In genomic region chr9:4207881-4208615, GRCh38 we compare ENCODE assay signal across 14 cellular contexts.
DNase-seq lines count a peak whose midpoint lies in the region; ATAC-seq and TF ChIP-seq lines count a peak whose summit lies in the region.
"Had no signal": no experiment of that assay in that cellular context is flagged by ENCODE, and none has a peak within 500 bp of the region (broad histone marks: within the 10 kb centered on the region; RNA-seq: fewer than 3 reads in every experiment).

No MANE protein-coding gene starts in this region.

- H3K27me3 ChIP-seq in tibial nerve: no peaks in the 10 kb centered on the region
- H3K27me3 ChIP-seq: foreskin keratinocyte, SJCRH30 had no signal

- H3K4me3 ChIP-seq in AG10803 (ENCODE audit: low read length) (no peak overlapping the region), tibial nerve (no peak overlapping the region)
- H3K4me3 ChIP-seq: prostate gland, SJCRH30 had no signal

- peak; percentile 79 for DNase-seq in AG10803 (ENCODE audit: low read depth)
- peak; percentile 30 to 63 for DNase-seq in NCI-H446 (lab: John Stamatoyannopoulos, UW)
- DNase-seq in fibroblast of peridontal ligament (ENCODE audit: extremely low read depth): peak; percentile 87
- DNase-seq in omental fat pad (ENCODE audit: low spot score): no peak
- no peak for DNase-seq in tibial nerve (ENCODE audit: low spot score in 2 of 2)
- DNase-seq: activated T-cell treated with anti-CD3 and anti-CD28 coated beads, Interleukin-2, amount 50 U/mL, for 48 hours; GDM1; H7; SJCRH30 had no signal

- peaks cover 0 to 13% (median 6%) of the 10 kb centered on the region in 4 donors for H3K4me1 ChIP-seq in tibial nerve
- H3K4me1 ChIP-seq: prostate gland had no signal

- no peaks in the 10 kb centered on the region for H3K36me3 ChIP-seq in tibial nerve
- H3K36me3 ChIP-seq: prostate gland, SJCRH30 had no signal

- H3K27ac ChIP-seq in tibial nerve: peak overlapping the region in 2 of 4 donors; percentile 17 to 68
- H3K27ac ChIP-seq: foreskin keratinocyte, SJCRH30 had no signal

- WGBS in tibial nerve, 2 donors: 62 to 67% methylated on average over 9 of the region's 9 CpGs

- peak; percentile 39 for ATAC-seq in omental fat pad (ENCODE audit: low FRiP score)
- no peak for ATAC-seq in HG03460 (IDR thresholded peaks at IDR 0.05; ENCODE audit: unreplicated experiment)
- ATAC-seq in HG03442 (IDR thresholded peaks at IDR 0.05; ENCODE audit: unreplicated experiment): no peak
- ATAC-seq in GM18858 (IDR thresholded peaks at IDR 0.05; ENCODE audit: unreplicated experiment): no peak
- ATAC-seq: foreskin keratinocyte had no signal

- TF ChIP-seq EP300 in tibial nerve (IDR thresholded peaks at IDR 0.05): peak in 1 of 2 donors; percentile 39

- TF ChIP-seq CTCF in AG10803 (conservative IDR thresholded peaks at IDR 0.05; ENCODE audit: low read length) (no peak), omental fat pad (IDR thresholded peaks at IDR 0.05) (no peak), tibial nerve (IDR thresholded peaks at IDR 0.05) (no peak)

- H3K9me3 ChIP-seq in tibial nerve: peaks cover 0 to 2% (median 0%) of the 10 kb centered on the region in 4 donors
- H3K9me3 ChIP-seq: prostate gland, SJCRH30 had no signal

- no peak for TF ChIP-seq POLR2A in tibial nerve (IDR thresholded peaks at IDR 0.05)

Comparison
In these comparisons a context has a peak if more than half of its experiments do, and no peak if none do; other contexts are left out.
1. DNase-seq: peak in AG10803 (single experiment), NCI-H446 (2 of 2) and fibroblast of peridontal ligament (single experiment); none in omental fat pad (single experiment) and tibial nerve (0 of 2).